Comparison of ENCODE assay signal across 19 cellular contexts in genomic region chr9:76766126-76766525, GRCh38. TPM values are rescaled to one million over a fixed set of nuclear protein-coding genes. Genes with fewer than 3 reads are reported as not detected.
DNase-seq lines count a peak whose midpoint lies in the region; TF ChIP-seq lines count a peak whose summit lies in the region.
"Had no signal": no experiment of that assay in that cellular context is flagged by ENCODE, and none has a peak within 500 bp of the region (broad histone marks: within the 10 kb centered on the region; RNA-seq: fewer than 3 reads in every experiment).

No MANE protein-coding gene starts in this region.

- peaks cover 0 to 5% (median 0%) of the 10 kb centered on the region in 4 donors for H3K4me1 ChIP-seq in tibial nerve
- H3K4me1 ChIP-seq: BLaER1 treated with 17β-estradiol and CSF1 and Interleukin-3, amounts not matched to agents 10 nM and 100 nM; HAP-1 had no signal

- TF ChIP-seq POLR2A in tibial nerve (IDR thresholded peaks at IDR 0.05): no peak

- H3K27ac Mint-ChIP-seq in nephron: peak overlapping the region in 2 of 3 experiments; percentile 22 to 32
- H3K27ac Mint-ChIP-seq: B cell; CD8-positive, alpha-beta memory T cell had no signal

- H3K9me3 Mint-ChIP-seq in nephron: no peaks in the 10 kb centered on the region
- H3K9me3 Mint-ChIP-seq: CD8-positive, alpha-beta memory T cell had no signal

- no peaks in the 10 kb centered on the region for H3K9me3 ChIP-seq in tibial nerve
- H3K9me3 ChIP-seq: BLaER1 treated with 17β-estradiol and CSF1 and Interleukin-3, amounts not matched to agents 10 nM and 100 nM; HAP-1 had no signal

- H3K36me3 Mint-ChIP-seq in nephron (ENCODE audit: low read depth): no peaks in the 10 kb centered on the region
- H3K36me3 Mint-ChIP-seq: CD8-positive, alpha-beta memory T cell had no signal

- H3K36me3 ChIP-seq in tibial nerve: no peaks in the 10 kb centered on the region
- H3K36me3 ChIP-seq: BLaER1 treated with 17β-estradiol and CSF1 and Interleukin-3, amounts not matched to agents 10 nM and 100 nM; HAP-1 had no signal

- no peak for TF ChIP-seq EP300 in tibial nerve (IDR thresholded peaks at IDR 0.05)

- H3K27me3 Mint-ChIP-seq in nephron (ENCODE audit: low read depth): peaks cover 8% of the 10 kb centered on the region

- DNase-seq in NCI-H82 (lab: John Stamatoyannopoulos, UW) (peak; percentile 60), NCI-H82 treated with DMSO at 0.1 percent for 48 hours (lab: John Stamatoyannopoulos, UW; ENCODE audit: unreplicated experiment) (no peak), cerebellar cortex (ENCODE audit: low spot score) (peak; percentile 38), retina (no peak), tibial nerve (ENCODE audit: low spot score in 2 of 2) (no peak)
- DNase-seq in stimulated activated CD4-positive, alpha-beta T cell treated with anti-CD3 and anti-CD28 coated beads, Interleukin-2, amount 100 ng/mL, for 24 hours: no peak
- DNase-seq: 8988T; CD8-positive, alpha-beta memory T cell; COR-L47; GDM1; GM23248 had no signal

- no peak overlapping the region for H3K27ac ChIP-seq in tibial nerve
- H3K27ac ChIP-seq: BLaER1 treated with 17β-estradiol and CSF1 and Interleukin-3, amounts not matched to agents 10 nM and 100 nM; GM23248; HL-60 had no signal

- no peak overlapping the region for H3K4me3 Mint-ChIP-seq in nephron
- H3K4me3 Mint-ChIP-seq: B cell; CD8-positive, alpha-beta memory T cell had no signal

- H3K27me3 ChIP-seq in tibial nerve: no peaks in the 10 kb centered on the region
- H3K27me3 ChIP-seq: BLaER1 treated with 17β-estradiol and CSF1 and Interleukin-3, amounts not matched to agents 10 nM and 100 nM had no signal

- TF ChIP-seq CTCF in nephron (IDR thresholded peaks at IDR 0.05; ENCODE audit: unreplicated experiment in 3 of 3) (no peak), tibial nerve (IDR thresholded peaks at IDR 0.05) (no peak)

- WGBS in tibial nerve, 2 donors: 71 to 73% methylated on average over 3 of the region's 3 CpGs

- no peak overlapping the region for H3K4me3 ChIP-seq in tibial nerve
- H3K4me3 ChIP-seq: BLaER1 treated with 17β-estradiol and CSF1 and Interleukin-3, amounts not matched to agents 10 nM and 100 nM; GM23248; HAP-1 had no signal

- H3K4me1 Mint-ChIP-seq in nephron: peaks cover 5% of the 10 kb centered on the region

RNA-seq across cellular contexts. Expression of gene PCA3, which starts 1.9 kb away (rescaled TPM):
- total RNA-seq in tibial nerve: under 1 TPM in 1 of 4 donors, not detected in 3; under 0.01 TPM
- total RNA-seq: A673; B cell; CD8-positive, alpha-beta memory T cell; GM23248; H4; HT1080 had no signal

Comparison
In these comparisons a context has a peak if more than half of its experiments do, and no peak if none do; other contexts are left out.
1. DNase-seq: peak in NCI-H82 (single experiment) and cerebellar cortex (single experiment); none in NCI-H82 treated with DMSO at 0.1 percent for 48 hours (single experiment), stimulated activated CD4-positive, alpha-beta T cell treated with anti-CD3 and anti-CD28 coated beads, Interleukin-2, amount 100 ng/mL, for 24 hours (0 of 2), retina (single experiment) and tibial nerve (0 of 2).